9 cellular contexts compared by ENCODE assay signal in genomic region chr6:106359989-106360409, GRCh38. TPM values are rescaled to one million over a fixed set of nuclear protein-coding genes. Genes with fewer than 3 reads are reported as not detected.
DNase-seq lines count a peak whose midpoint lies in the region; ATAC-seq, FAIRE-seq and TF ChIP-seq lines count a peak whose summit lies in the region.
"Had no signal": no experiment of that assay in that cellular context is flagged by ENCODE, and none has a peak within 500 bp of the region (broad histone marks: within the 10 kb centered on the region; RNA-seq: fewer than 3 reads in every experiment).

No MANE protein-coding gene starts in this region.

- DNase-seq in A549 (ENCODE audit: low read depth in 1 of 2, low spot score in 1 of 2) (no peak), GM12878 (ENCODE audit: low read depth, low spot score) (no peak), mesendoderm (no peak), NCI-H2029 (lab: John Stamatoyannopoulos, UW) (no peak)

- H3K27ac ChIP-seq in A549: peak overlapping the region; percentile 22 to 60; a peak in 2 of 6 replicates
- H3K27ac ChIP-seq in GM12878 (ENCODE audit: control insufficient read depth, insufficient read depth): no peak overlapping the region
- no peak overlapping the region for H3K27ac ChIP-seq in mesendoderm (ENCODE audit: low read depth, low read length)

- H4K20me1 ChIP-seq in GM12878 (ENCODE audit: control insufficient read depth, insufficient read depth): no peaks in the 10 kb centered on the region

- H4K8ac ChIP-seq in mesendoderm (ENCODE audit: low read depth, low read length): no peak overlapping the region

- H2AFZ ChIP-seq in GM12878 (ENCODE audit: control insufficient read depth, low read depth, low read length): no peak overlapping the region

- no peaks in the 10 kb centered on the region for H3K79me1 ChIP-seq in mesendoderm (ENCODE audit: low read length)

- POLR2A ChIA-PET in A549 (lab: Yijun Ruan, JAX): no interaction called here
- POLR2A ChIA-PET in GM12878 (lab: Charles Lee): no interaction called here

- no peak; a peak in 1 of 6 replicates for ATAC-seq in A549
- ATAC-seq in HG02678 (IDR thresholded peaks at IDR 0.05; ENCODE audit: unreplicated experiment): peak; percentile 26
- ATAC-seq in GM12878: peak; percentile 53; the same call in 1 of the 3 replicates
- ATAC-seq in HG03095 (IDR thresholded peaks at IDR 0.05; ENCODE audit: unreplicated experiment): no peak
- ATAC-seq in HG03521 (IDR thresholded peaks at IDR 0.05; ENCODE audit: unreplicated experiment): no peak
- no peak for ATAC-seq in GM19324 (IDR thresholded peaks at IDR 0.05; ENCODE audit: low FRiP score, unreplicated experiment)

- peak overlapping the region; percentile 82 for H3K56ac ChIP-seq in mesendoderm (ENCODE audit: low read length)

- H3K27me3 ChIP-seq in GM12878 (replicated peaks in 1 of 2; ENCODE audit: control insufficient read depth in 2 of 2, insufficient read depth in 2 of 2, low read length in 1 of 2) (peaks cover 4 to 13% of the 10 kb centered on the region in 2 experiments), mesendoderm (ENCODE audit: insufficient read depth, low read length, poor library complexity) (peaks cover 4% of the 10 kb centered on the region)

- no peak overlapping the region for H3K9ac ChIP-seq in GM12878 (ENCODE audit: control insufficient read depth, insufficient read depth, low read length)
- H3K9ac ChIP-seq in mesendoderm (ENCODE audit: low read length): peak overlapping the region; percentile 40

- H2BK120ac ChIP-seq in mesendoderm (ENCODE audit: low read depth, low read length): no peak overlapping the region

- H3K4me3 ChIP-seq in A549 (peak overlapping the region; percentile 68), GM12878 (no peak overlapping the region; the same call in 1 of the 2 replicates), mesendoderm (ENCODE audit: low read length) (no peak overlapping the region)

- no peak overlapping the region for H4K5ac ChIP-seq in mesendoderm (ENCODE audit: low read length)

- no peak overlapping the region for H3K18ac ChIP-seq in mesendoderm (ENCODE audit: low read length)

- peaks cover 7% of the 10 kb centered on the region; the same call in 2 of the 3 replicates for H3K4me1 ChIP-seq in A549
- 0 out of 2 replicates have a peak, but pooled peaks cover 3% of the 10 kb centered on the region for H3K4me1 ChIP-seq in GM12878 (ENCODE audit: control insufficient read depth, insufficient read depth, low read length)
- H3K4me1 ChIP-seq in mesendoderm (ENCODE audit: control insufficient read depth, low read depth, low read length): no peaks in the 10 kb centered on the region

- no peak overlapping the region for H2BK15ac ChIP-seq in mesendoderm (replicated peaks; ENCODE audit: low read depth)

- no peak overlapping the region for H2BK5ac ChIP-seq in mesendoderm (ENCODE audit: low read length)

- H3K4ac ChIP-seq in mesendoderm (ENCODE audit: low read depth, low read length): no peak overlapping the region

- TF ChIP-seq EP300 in A549 (IDR thresholded peaks at IDR 0.05): no peak
- TF ChIP-seq EP300 in GM12878 (IDR thresholded peaks at IDR 0.05; ENCODE audit: borderline replicate concordance in 1 of 2, control insufficient read depth in 1 of 2, low read depth in 2 of 2, low read length in 2 of 2): no peak

- H3K36me3 ChIP-seq in GM12878 (ENCODE audit: control insufficient read depth in 2 of 2, insufficient read depth in 2 of 2, low read length in 1 of 2) (no peaks in the 10 kb centered on the region), mesendoderm (ENCODE audit: control insufficient read depth, insufficient read depth, low read length) (no peaks in the 10 kb centered on the region)

- in situ Hi-C loops in GM12878 (cut with MboI): no loop called here

- no peak for FAIRE-seq in A549 (lab: Jason Lieb, UNC)
- FAIRE-seq in GM12878 (lab: Jason Lieb, UNC): no peak
- FAIRE-seq: G401.6 had no signal

- SMC1A ChIA-PET in GM12878 (lab: Charles Lee; ENCODE audit: uncharacterized antibody, unreplicated experiment): no interaction called here

- H3K9me3 ChIP-seq in A549 (no peaks in the 10 kb centered on the region), GM12878 (replicated peaks; ENCODE audit: control insufficient read depth, insufficient read depth, low read length) (no peaks in the 10 kb centered on the region)

- intact Hi-C loops in GM12878 (cut with micrococcal nuclease; ENCODE audit: unreplicated experiment): no loop called here

- H2AK5ac ChIP-seq in mesendoderm (ENCODE audit: low read length): no peak overlapping the region

- CTCF ChIA-PET in A549 (lab: Yijun Ruan, JAX): interaction anchor here (0.6 to 2.5 kb wide), 10 partner anchors 9 to 214 kb away, joined by 3 to 15 read pairs (median 4); no protein-coding TSS in a partner anchor
- CTCF ChIA-PET in GM12878 (lab: Yijun Ruan, JAX): interaction anchor here (0.9 to 1.0 kb wide), 2 partner anchors 9 to 23 kb away, joined by 3 to 5 read pairs; no protein-coding TSS in a partner anchor

- TF ChIP-seq CTCF in A549 (IDR thresholded peaks at IDR 0.05): no peak
- no peak for TF ChIP-seq CTCF in GM12878 (IDR thresholded peaks at IDR 0.05 in 2 of 3, conservative IDR thresholded peaks at IDR 0.05 in 1 of 3; ENCODE audit: control insufficient read depth in 2 of 3, extremely low read depth in 1 of 3, insufficient read depth in 1 of 3, low read depth in 3 of 3, low read length in 3 of 3)

- no peak for TF ChIP-seq POLR2A in A549 (IDR thresholded peaks at IDR 0.05; ENCODE audit: low read length)
- no peak for TF ChIP-seq POLR2A in GM12878 (IDR thresholded peaks at IDR 0.05; ENCODE audit: low read depth, low read length)

- H3K79me2 ChIP-seq in GM12878 (ENCODE audit: control insufficient read depth, insufficient read depth, low read length): no peaks in the 10 kb centered on the region
- H3K79me2 ChIP-seq in mesendoderm (ENCODE audit: control insufficient read depth, insufficient read depth, low read length): no peaks in the 10 kb centered on the region

- RAD21 ChIA-PET in GM12878 (lab: Charles Lee; ENCODE audit: unreplicated experiment): no interaction called here

- TF ChIP-seq RAD21 in A549 (conservative IDR thresholded peaks at IDR 0.05 in 1 of 2, IDR thresholded peaks at IDR 0.05 in 1 of 2): no peak
- TF ChIP-seq RAD21 in GM12878 (IDR thresholded peaks at IDR 0.05; ENCODE audit: insufficient read depth, low read depth, low read length): no peak

- no TSS peak for BruUV-seq in GM12878 (replicated peaks; lab: Mats Ljungman, UMichigan)

- 10% methylated on average over 12 of the region's 12 CpGs for WGBS in A549 (ENCODE audit: missing lambda C conversion rate)
- WGBS in GM12878 (ENCODE audit: insufficient coverage, insufficient replicate concordance, low lambda C conversion rate, missing lambda C conversion rate): 46% methylated on average over 12 of the region's 12 CpGs
- no CpG with 5 or more reads among the region's 12 CpGs for WGBS in mesendoderm (ENCODE audit: extremely low coverage, insufficient coverage, low lambda C conversion rate)

- no peak overlapping the region for H3K23ac ChIP-seq in mesendoderm (ENCODE audit: low read length)

- H3K4me2 ChIP-seq in A549 (peak overlapping the region; percentile 89), GM12878 (ENCODE audit: control insufficient read depth, insufficient read depth) (peak overlapping the region; percentile 75; the same call in 1 of the 2 replicates), mesendoderm (ENCODE audit: low read length) (peak overlapping the region; percentile 42)

RNA-seq across cellular contexts. Expression of gene CRYBG1, which starts 0.5 kb away (rescaled TPM):
- 0.30 and 0.31 TPM in 2 replicates for polyA plus RNA-seq in A549 (2011; rRNA removed)
- 0.03 and 0.04 TPM in 2 replicates for polyA plus RNA-seq in A549 (2012; cell fraction: cytosol; rRNA removed)
- 0.05 and 0.06 TPM in 2 replicates for polyA plus RNA-seq in A549 (2012; cell fraction: nucleus; rRNA removed)
- polyA plus RNA-seq in A549 (2017; fragmentation: RNase III; extraction: RNeasy Plus Mini Kit Qiagen cat#74134 plus additional on column Dnase treatment): 0.37 to 0.59 TPM (median 0.41 TPM) in 3 replicates
- polyA minus RNA-seq in A549 (2011; rRNA and poly(A)+ RNA removed): 0.21 and 0.29 TPM in 2 replicates
- total RNA-seq in GM12878 (2013; cell fraction: nucleolus; rRNA removed): 90.8 and 93.4 TPM in 2 replicates
- 25.5 and 32.9 TPM in 2 replicates for total RNA-seq in GM12878 (2014; rRNA removed)
- total RNA-seq in GM12878 (2014; rRNA removed; fragmentation: Illumina TruSeq; extraction: Trizol): 56.8 and 57.0 TPM in 2 replicates
- 27.5 and 30.7 TPM in 2 replicates for total RNA-seq in GM12878 (2021)
- polyA plus RNA-seq in GM12878 (2011; ENCODE audit: low read depth): 10.1 TPM
- 31.1 and 64.1 TPM in 2 replicates for polyA plus RNA-seq in GM12878 (2011; rRNA removed)
- 11.4 and 12.4 TPM in 2 replicates for polyA plus RNA-seq in GM12878 (2011; cell fraction: cytosol; rRNA removed)
- polyA plus RNA-seq in GM12878 (2011; cell fraction: nucleus; rRNA removed): 15.4 and 20.7 TPM in 2 replicates
- 14.2 and 25.5 TPM in 2 replicates for polyA plus RNA-seq in GM12878 (2012)
- polyA plus RNA-seq in GM12878 (2014; fragmentation: Illumina TruSeq; extraction: Trizol): 31.4 and 39.2 TPM in 2 replicates
- 1 to 10 TPM; 6.5 to 6.8 TPM for polyA plus RNA-seq in GM12878 (2014; fragmentation: Nextera tagmentation; extraction: Ambion mirVana)
- polyA plus RNA-seq in GM12878 (2014; rRNA removed): 15.7 and 19.6 TPM in 2 replicates
- 10 to 100 TPM; 22.7 to 24.9 TPM for polyA plus RNA-seq in GM12878 (2016; fragmentation: Nextera tagmentation; extraction: Ambion mirVana)
- polyA minus RNA-seq in GM12878 (2011; rRNA and poly(A)+ RNA removed): 25.1 and 30.0 TPM in 2 replicates
- 10.2 and 12.6 TPM in 2 replicates for polyA minus RNA-seq in GM12878 (2011; cell fraction: cytosol; rRNA and poly(A)+ RNA removed)
- 12.6 and 17.8 TPM in 2 replicates for polyA minus RNA-seq in GM12878 (2011; cell fraction: nucleus; rRNA and poly(A)+ RNA removed)
- polyA plus RNA-seq in mesendoderm (2013, experiment 1 of 2): 1.1 TPM
- polyA plus RNA-seq in mesendoderm (2013, experiment 2 of 2): 1.2 TPM

RNA-seq across cellular contexts. Expression of gene ATG5, which starts 34.4 kb away (rescaled TPM):
- 47.8 and 53.5 TPM in 2 replicates for polyA plus RNA-seq in A549 (2011; rRNA removed)
- 11.5 and 12.1 TPM in 2 replicates for polyA plus RNA-seq in A549 (2012; cell fraction: cytosol; rRNA removed)
- polyA plus RNA-seq in A549 (2012; cell fraction: nucleus; rRNA removed): 5.0 and 7.6 TPM in 2 replicates
- 26.6 to 29.3 TPM (median 29.2 TPM) in 3 replicates for polyA plus RNA-seq in A549 (2017; fragmentation: RNase III; extraction: RNeasy Plus Mini Kit Qiagen cat#74134 plus additional on column Dnase treatment)
- 10.6 and 11.7 TPM in 2 replicates for polyA minus RNA-seq in A549 (2011; rRNA and poly(A)+ RNA removed)
- 68.4 and 72.6 TPM in 2 replicates for total RNA-seq in GM12878 (2013; cell fraction: nucleolus; rRNA removed)
- 28.6 and 31.7 TPM in 2 replicates for total RNA-seq in GM12878 (2014; rRNA removed)
- 25.7 and 26.3 TPM in 2 replicates for total RNA-seq in GM12878 (2014; rRNA removed; fragmentation: Illumina TruSeq; extraction: Trizol)
- 21.0 and 21.5 TPM in 2 replicates for total RNA-seq in GM12878 (2021)
- polyA plus RNA-seq in GM12878 (2011; ENCODE audit: low read depth): 7.8 TPM
- 38.4 and 69.3 TPM in 2 replicates for polyA plus RNA-seq in GM12878 (2011; rRNA removed)
- polyA plus RNA-seq in GM12878 (2011; cell fraction: cytosol; rRNA removed): 10.6 and 12.2 TPM in 2 replicates
- polyA plus RNA-seq in GM12878 (2011; cell fraction: nucleus; rRNA removed): 17.4 and 18.4 TPM in 2 replicates
- polyA plus RNA-seq in GM12878 (2012): 13.7 and 16.0 TPM in 2 replicates
- 18.2 and 21.6 TPM in 2 replicates for polyA plus RNA-seq in GM12878 (2014; fragmentation: Illumina TruSeq; extraction: Trizol)
- polyA plus RNA-seq in GM12878 (2014; fragmentation: Nextera tagmentation; extraction: Ambion mirVana): 10 to 100 TPM; 12.9 to 17.4 TPM
- 16.8 and 19.3 TPM in 2 replicates for polyA plus RNA-seq in GM12878 (2014; rRNA removed)
- 10 to 100 TPM; 50.2 to 51.8 TPM for polyA plus RNA-seq in GM12878 (2016; fragmentation: Nextera tagmentation; extraction: Ambion mirVana)
- 19.0 and 34.3 TPM in 2 replicates for polyA minus RNA-seq in GM12878 (2011; rRNA and poly(A)+ RNA removed)
- 8.0 and 9.7 TPM in 2 replicates for polyA minus RNA-seq in GM12878 (2011; cell fraction: cytosol; rRNA and poly(A)+ RNA removed)
- 22.7 and 36.4 TPM in 2 replicates for polyA minus RNA-seq in GM12878 (2011; cell fraction: nucleus; rRNA and poly(A)+ RNA removed)
- 23.9 TPM for polyA plus RNA-seq in mesendoderm (2013, experiment 1 of 2)
- 25.5 TPM for polyA plus RNA-seq in mesendoderm (2013, experiment 2 of 2)

Comparison
In these comparisons a context has a peak if more than half of its experiments do, and no peak if none do; other contexts are left out.
1. ATAC-seq: peak in HG02678 (single experiment) and GM12878 (single experiment); none in A549 (0 of 2), HG03095 (single experiment), HG03521 (single experiment) and GM19324 (single experiment).
2. H3K27ac ChIP-seq: peak in A549 (2 of 2); none in GM12878 (single experiment) and mesendoderm (single experiment).
3. RNA of gene CRYBG1, which starts 0.5 kb away (polyA plus RNA-seq): 6.5 to 64.1 TPM in GM12878; 0.03 to 0.59 TPM in A549; every median in the first group is over 4 times any median in the second.
4. Peak in every context shown above with its lines, with median percentiles within 50 percentile points of each other: H3K4me2 ChIP-seq.